Comparison of ENCODE assay signal across 8 cellular contexts in the genomic region with DNA sequence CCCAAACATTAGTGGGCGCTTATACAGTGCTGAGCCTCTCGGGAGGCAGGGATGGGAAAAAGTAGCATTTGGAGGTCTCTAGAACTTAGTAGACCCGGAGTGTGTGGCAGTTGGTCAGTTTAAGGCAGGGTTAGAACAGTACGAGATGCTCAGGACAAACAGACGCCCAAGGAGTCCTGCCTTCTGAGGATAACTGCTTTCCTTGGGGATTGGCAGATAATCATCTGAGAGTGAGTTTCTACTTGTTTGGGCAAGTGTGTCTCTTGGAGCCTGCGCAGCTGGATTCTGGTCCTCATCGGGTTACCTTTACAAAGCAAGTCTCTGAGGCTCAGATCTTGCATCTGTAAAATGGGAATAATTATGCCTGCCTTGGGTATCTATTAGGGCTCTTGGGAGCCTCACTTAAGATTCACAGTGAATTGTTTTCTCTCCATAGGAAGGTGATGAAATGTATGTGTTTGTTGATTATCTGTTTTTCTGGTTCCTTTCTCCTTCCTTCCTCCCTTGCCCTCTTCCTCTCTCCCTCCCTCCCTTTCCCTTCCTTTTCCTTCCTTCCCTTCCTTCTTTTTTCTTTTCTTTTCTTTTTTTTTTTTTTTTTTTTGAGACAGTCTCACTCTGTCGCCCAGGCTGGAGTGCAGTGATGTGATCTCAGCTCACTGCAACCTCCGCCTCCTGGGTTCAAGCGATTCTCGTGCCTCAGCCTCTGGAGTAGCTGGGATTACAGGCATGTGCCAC. TPM values are rescaled to one million over a fixed set of nuclear protein-coding genes. Genes with fewer than 3 reads are reported as not detected.
A peak's percentile ranks its signal among the peaks of the same experiment; 100 is the strongest.
DNase-seq lines count a peak whose midpoint lies in the region; ATAC-seq and TF ChIP-seq lines count a peak whose summit lies in the region.

No MANE protein-coding gene starts in this region.

- POLR2A ChIA-PET in activated B cell treated with CpG ODN at 0.5 μM for 24 hours (lab: Charles Lee): interaction anchor here (0.6 to 1.8 kb wide), 3 partner anchors 22 to 23 kb away, joined by 7 to 17 read pairs (median 8); no protein-coding TSS in a partner anchor

- H3K36me3 ChIP-seq in hepatocyte (replicated peaks; ENCODE audit: insufficient read depth, low read depth): no peaks in the 10 kb centered on the region

- TF ChIP-seq CTCF in activated B cell treated with CpG ODN at 0.5 μM for 24 hours (IDR thresholded peaks at IDR 0.05) (no peak), hepatocyte (IDR thresholded peaks at IDR 0.05; ENCODE audit: poor library complexity) (no peak)

- peak overlapping the region; percentile 65 for H3K4me3 ChIP-seq in hepatocyte

- no peaks in the 10 kb centered on the region for H3K27me3 ChIP-seq in hepatocyte

- CTCF ChIA-PET in activated B cell treated with CpG ODN at 0.5 μM for 24 hours (lab: Charles Lee): no interaction called here

- H3K79me2 ChIP-seq in hepatocyte: peaks cover 65% of the 10 kb centered on the region

- intact Hi-C loops in activated B cell treated with CpG ODN at 0.5 μM for 24 hours (cut with micrococcal nuclease): loop anchor here (1.0 to 10.0 kb wide), 7 partner anchors 13 to 959 kb away; a partner anchor contains a TSS

- no peak for ATAC-seq in activated B cell treated with CpG ODN at 0.5 μM for 24 hours (ENCODE audit: low read depth)
- no peak for ATAC-seq in stimulated activated naive CD8-positive, alpha-beta T cell treated with anti-CD3 and anti-CD28 coated beads, Interleukin-15, amount 100 ng/mL, for 72 hours
- ATAC-seq in GM18907 (IDR thresholded peaks at IDR 0.05; ENCODE audit: unreplicated experiment): no peak

- peak overlapping the region; percentile 99 for H3K27ac ChIP-seq in hepatocyte

- H3K27me3 Mint-ChIP-seq in activated B cell treated with CpG ODN at 0.5 μM for 24 hours: no peaks in the 10 kb centered on the region
- no peaks in the 10 kb centered on the region for H3K27me3 Mint-ChIP-seq in stimulated activated naive CD8-positive, alpha-beta T cell treated with anti-CD3 and anti-CD28 coated beads, Interleukin-15, amount 100 ng/mL, for 72 hours

- peak overlapping the region; percentile 95 for H3K4me2 ChIP-seq in hepatocyte

- peaks cover 33% of the 10 kb centered on the region for H3K4me1 ChIP-seq in hepatocyte (ENCODE audit: insufficient read depth)

- DNase-seq in NCI-H82 (lab: John Stamatoyannopoulos, UW): peak; percentile 46
- no peak for DNase-seq in NCI-H82 treated with DMSO at 0.1 percent for 48 hours (lab: John Stamatoyannopoulos, UW; ENCODE audit: unreplicated experiment)
- no peak for DNase-seq in activated B cell treated with CpG ODN at 0.5 μM for 24 hours
- DNase-seq in hepatocyte (ENCODE audit: low spot score): no peak
- DNase-seq in stimulated activated naive CD8-positive, alpha-beta T cell treated with anti-CD3 and anti-CD28 coated beads, Interleukin-15, amount 100 ng/mL, for 72 hours: no peak
- DNase-seq in dermis blood vessel endothelial cell: no peak
- DNase-seq in NCI-H2029 (lab: John Stamatoyannopoulos, UW): no peak

- H3K9me3 ChIP-seq in hepatocyte (ENCODE audit: low read depth): no peaks in the 10 kb centered on the region

- H2AFZ ChIP-seq in hepatocyte: no peak overlapping the region

- H4K20me1 ChIP-seq in hepatocyte (ENCODE audit: insufficient read depth, poor library complexity, severe bottlenecking): peaks cover 61% of the 10 kb centered on the region

- H3K9me3 Mint-ChIP-seq in activated B cell treated with CpG ODN at 0.5 μM for 24 hours: no peaks in the 10 kb centered on the region
- H3K9me3 Mint-ChIP-seq in stimulated activated naive CD8-positive, alpha-beta T cell treated with anti-CD3 and anti-CD28 coated beads, Interleukin-15, amount 100 ng/mL, for 72 hours: no peaks in the 10 kb centered on the region

- WGBS in hepatocyte (ENCODE audit: low lambda C conversion rate, missing lambda C conversion rate): 27% methylated on average over 11 of the region's 11 CpGs

- H3K9me2 ChIP-seq in hepatocyte (replicated peaks; ENCODE audit: insufficient read depth): no peaks in the 10 kb centered on the region

- peak overlapping the region; percentile 97 for H3K27ac Mint-ChIP-seq in activated B cell treated with CpG ODN at 0.5 μM for 24 hours
- H3K27ac Mint-ChIP-seq in stimulated activated naive CD8-positive, alpha-beta T cell treated with anti-CD3 and anti-CD28 coated beads, Interleukin-15, amount 100 ng/mL, for 72 hours: peak overlapping the region; percentile 71 to 99

- peak overlapping the region; percentile 90 for H3K4me3 Mint-ChIP-seq in activated B cell treated with CpG ODN at 0.5 μM for 24 hours
- peak overlapping the region; percentile 87 to 91 for H3K4me3 Mint-ChIP-seq in stimulated activated naive CD8-positive, alpha-beta T cell treated with anti-CD3 and anti-CD28 coated beads, Interleukin-15, amount 100 ng/mL, for 72 hours

- peaks cover 63% of the 10 kb centered on the region for H3K4me1 Mint-ChIP-seq in activated B cell treated with CpG ODN at 0.5 μM for 24 hours
- peaks cover 68% of the 10 kb centered on the region for H3K4me1 Mint-ChIP-seq in stimulated activated naive CD8-positive, alpha-beta T cell treated with anti-CD3 and anti-CD28 coated beads, Interleukin-15, amount 100 ng/mL, for 72 hours

- peaks cover 15% of the 10 kb centered on the region for H3K36me3 Mint-ChIP-seq in activated B cell treated with CpG ODN at 0.5 μM for 24 hours (ENCODE audit: low read depth)

RNA-seq across cellular contexts. Expression of a gene that starts 2.0 kb away (rescaled TPM):
- 170 and 206 TPM in 2 replicates for total RNA-seq in activated B cell treated with CpG ODN at 0.5 μM for 24 hours
- 76.8 and 118 TPM in 2 replicates for total RNA-seq in hepatocyte
- 44.6 and 48.2 TPM in 2 replicates for polyA plus RNA-seq in hepatocyte
- 63.8 and 110 TPM in 2 replicates for total RNA-seq in dermis blood vessel endothelial cell
